8 cellular contexts compared by ENCODE assay signal in genomic region chr3:5304789-5305680, GRCh38.
DNase-seq lines count a peak whose midpoint lies in the region; ATAC-seq and TF ChIP-seq lines count a peak whose summit lies in the region.

No MANE protein-coding gene starts in this region.

- no CpG with 5 or more reads among the region's 13 CpGs for WGBS in neuronal stem cell (ENCODE audit: extremely low coverage in 2 of 2, insufficient read length in 2 of 2, insufficient replicate concordance in 1 of 2), 2 donors

- H3K9me3 ChIP-seq in AG04450 (ENCODE audit: control insufficient read depth, insufficient read depth, low read length) (no peaks in the 10 kb centered on the region), neuronal stem cell (replicated peaks in 1 of 2; ENCODE audit: control insufficient read depth in 2 of 2, insufficient read depth in 1 of 2, low read depth in 1 of 2, low read length in 2 of 2) (no peaks in the 10 kb centered on the region)

- DNase-seq in AG04450 (ENCODE audit: low read depth, low spot score) (no peak), NCI-H2081 treated with DMSO at 0.1 percent for 48 hours (lab: John Stamatoyannopoulos, UW) (peak; percentile 2), fibroblast of pulmonary artery (ENCODE audit: low read depth) (peak; percentile 41), neuronal stem cell (ENCODE audit: low spot score) (peak; percentile 52), GOT3 (lab: John Stamatoyannopoulos, UW) (no peak)
- DNase-seq in activated CD4-positive, alpha-beta T cell treated with anti-CD3 and anti-CD28 coated beads for 4 hours: peak; percentile 7 to 29

- H3K14ac ChIP-seq in neuronal stem cell (ENCODE audit: low read length): no peak overlapping the region

- H2BK15ac ChIP-seq in neuronal stem cell (ENCODE audit: low read length): no peak overlapping the region

- POLR2A ChIA-PET in AG04450 (lab: Yijun Ruan, JAX): no interaction called here

- H3K9ac ChIP-seq in neuronal stem cell (ENCODE audit: low read depth, low read length, poor library complexity): no peak overlapping the region

- ATAC-seq in GM18499 (IDR thresholded peaks at IDR 0.05; ENCODE audit: insufficient read depth, unreplicated experiment): peak; percentile 86
- peak; percentile 80 for ATAC-seq in HG02798 (IDR thresholded peaks at IDR 0.05; ENCODE audit: poor library complexity, unreplicated experiment)

- CTCF ChIA-PET in AG04450 (lab: Charles Lee): interaction anchor here (1.1 kb wide), 1 partner anchor 124 kb away, joined by 3 read pairs; no protein-coding TSS in a partner anchor

- H2BK12ac ChIP-seq in neuronal stem cell (ENCODE audit: low read length): no peak overlapping the region

- H2BK5ac ChIP-seq in neuronal stem cell (ENCODE audit: low read length): no peak overlapping the region

- no peak overlapping the region for H2BK120ac ChIP-seq in neuronal stem cell (ENCODE audit: low read depth, low read length)

- no peak overlapping the region for H4K91ac ChIP-seq in neuronal stem cell (ENCODE audit: low read depth, low read length, poor library complexity)

- H3K4me2 ChIP-seq in neuronal stem cell (ENCODE audit: insufficient read depth, low read length, poor library complexity, severe bottlenecking): no peak overlapping the region

- no peak overlapping the region for H3K23ac ChIP-seq in neuronal stem cell (ENCODE audit: low read depth, low read length, poor library complexity)

- H3K36me3 ChIP-seq in neuronal stem cell (replicated peaks in 1 of 2; ENCODE audit: control insufficient read depth in 2 of 2, insufficient read depth in 2 of 2, low read length in 2 of 2): no peaks in the 10 kb centered on the region

- no peaks in the 10 kb centered on the region for H3K79me1 ChIP-seq in neuronal stem cell (ENCODE audit: low read depth, low read length)

- H2AFZ ChIP-seq in neuronal stem cell (ENCODE audit: low read length): no peak overlapping the region

- peak; percentile 81 for TF ChIP-seq CTCF in AG04450 (IDR thresholded peaks at IDR 0.05; ENCODE audit: low read depth, low read length)
- TF ChIP-seq CTCF in fibroblast of pulmonary artery (IDR thresholded peaks at IDR 0.05; ENCODE audit: low read length, missing control alignments): peak; percentile 55

- H3K4me1 ChIP-seq in neuronal stem cell (ENCODE audit: control insufficient read depth in 2 of 2, insufficient read depth in 1 of 2, low read depth in 1 of 2, low read length in 2 of 2): no peaks in the 10 kb centered on the region

- no peak overlapping the region for H3K4ac ChIP-seq in neuronal stem cell (ENCODE audit: low read length)

- no peak overlapping the region for H4K8ac ChIP-seq in neuronal stem cell (ENCODE audit: low read depth, low read length)

- H3K4me3 ChIP-seq in AG04450 (ENCODE audit: low read depth, low read length) (no peak overlapping the region), fibroblast of pulmonary artery (replicated peaks; ENCODE audit: low read depth, low read length) (no peak overlapping the region), neuronal stem cell (ENCODE audit: low read length in 2 of 2) (no peak overlapping the region)

- H3K27ac ChIP-seq in AG04450 (ENCODE audit: low read depth, low read length) (no peak overlapping the region), neuronal stem cell (replicated peaks; ENCODE audit: low read length) (no peak overlapping the region)

- H2AK5ac ChIP-seq in neuronal stem cell (ENCODE audit: low read depth, low read length): no peak overlapping the region

- H3K18ac ChIP-seq in neuronal stem cell (ENCODE audit: low read length): no peak overlapping the region

- H3K27me3 ChIP-seq in AG04450 (ENCODE audit: control insufficient read depth, insufficient read depth, low read length): no peaks in the 10 kb centered on the region
- no peaks in the 10 kb centered on the region for H3K27me3 ChIP-seq in neuronal stem cell (ENCODE audit: control insufficient read depth in 3 of 3, insufficient read depth in 3 of 3, low read depth in 1 of 3, low read length in 3 of 3)

Comparison
In these comparisons a context has a peak if more than half of its experiments do, and no peak if none do; other contexts are left out.
1. DNase-seq: peak in NCI-H2081 treated with DMSO at 0.1 percent for 48 hours (single experiment), activated CD4-positive, alpha-beta T cell treated with anti-CD3 and anti-CD28 coated beads for 4 hours (2 of 2), fibroblast of pulmonary artery (single experiment) and neuronal stem cell (single experiment); none in AG04450 (single experiment) and GOT3 (single experiment).